Comparison of ENCODE assay signal across 10 cellular contexts in genomic region chr6:16712931-16713484, GRCh38. TPM values are rescaled to one million over a fixed set of nuclear protein-coding genes. Genes with fewer than 3 reads are reported as not detected.
DNase-seq lines count a peak whose midpoint lies in the region; ATAC-seq, FAIRE-seq and TF ChIP-seq lines count a peak whose summit lies in the region.
"Had no signal": no experiment of that assay in that cellular context is flagged by ENCODE, and none has a peak within 500 bp of the region (broad histone marks: within the 10 kb centered on the region; RNA-seq: fewer than 3 reads in every experiment).

No MANE protein-coding gene starts in this region.

- peak; percentile 96 for FAIRE-seq in RCC 7860 (lab: Jason Lieb, UNC)
- peak; percentile 28 for FAIRE-seq in bronchial epithelial cell (lab: Jason Lieb, UNC)
- no peak for FAIRE-seq in HepG2 (lab: Jason Lieb, UNC)
- FAIRE-seq: A204.1, colon had no signal

- peak; percentile 24 for TF ChIP-seq CTCF in bronchial epithelial cell (IDR thresholded peaks at IDR 0.05; ENCODE audit: insufficient read depth, low read length, severe bottlenecking)
- no peak for TF ChIP-seq CTCF in HepG2 (CRISPR knock-in tag; IDR thresholded peaks at IDR 0.05)

- H3K9me3 ChIP-seq in HepG2 (ENCODE audit: low read length), result no peaks in the 10 kb centered on the region
- H3K9me3 ChIP-seq in subcutaneous abdominal adipose tissue (ENCODE audit: control insufficient read depth in 5 of 5, low read length in 5 of 5), result no peaks in the 10 kb centered on the region

- peaks cover 11% of the 10 kb centered on the region; the same call in 1 of the 2 replicates for H4K20me1 ChIP-seq in HepG2 (ENCODE audit: insufficient read depth, low read length)

- H3K9ac ChIP-seq in HepG2 (ENCODE audit: insufficient read depth, low read depth, low read length), result no peak overlapping the region
- peak overlapping the region in 2 of 5 donors; percentile 33 to 57 for H3K9ac ChIP-seq in subcutaneous abdominal adipose tissue (ENCODE audit: low read length in 5 of 5)

- H3K79me2 ChIP-seq in HepG2 (ENCODE audit: insufficient read depth, low read length), result peaks cover 54% of the 10 kb centered on the region

- TF ChIP-seq POLR2A in HepG2 (IDR thresholded peaks at IDR 0.05; ENCODE audit: insufficient read depth in 1 of 2, low read depth in 2 of 2, low read length in 2 of 2), result no peak

- no peak overlapping the region for H3K4me2 ChIP-seq in HepG2 (ENCODE audit: low read depth, low read length)

- 79% methylated on average over 7 of the region's 7 CpGs for WGBS in HepG2 (ENCODE audit: low lambda C conversion rate)

- ATAC-seq in HG02642 (IDR thresholded peaks at IDR 0.05; ENCODE audit: poor library complexity, unreplicated experiment), result peak; percentile 41
- ATAC-seq in HepG2, result peak; percentile 55

- BruUV-seq in HepG2 (replicated peaks; lab: Mats Ljungman, UMichigan), result no TSS peak

- H3K4me1 ChIP-seq in HepG2 (ENCODE audit: insufficient read depth, low read length), result peaks cover 43% of the 10 kb centered on the region
- peaks cover 0 to 19% (median 13%) of the 10 kb centered on the region in 5 donors for H3K4me1 ChIP-seq in subcutaneous abdominal adipose tissue (ENCODE audit: control insufficient read depth in 5 of 5, insufficient read depth in 5 of 5, low read length in 5 of 5)

- H3K36me3 ChIP-seq in bronchial epithelial cell (ENCODE audit: control insufficient read depth, insufficient read depth, low read length) (peaks cover 3% of the 10 kb centered on the region), HepG2 (replicated peaks in 1 of 2; ENCODE audit: control insufficient read depth in 1 of 2, insufficient read depth in 2 of 2, low read length in 2 of 2) (peaks cover 0 to 2% of the 10 kb centered on the region in 2 experiments; a peak in 1 of 5 replicates), subcutaneous abdominal adipose tissue (ENCODE audit: control insufficient read depth in 5 of 5, insufficient read depth in 5 of 5, low read length in 5 of 5) (peaks cover 0 to 5% (median 4%) of the 10 kb centered on the region in 5 donors)

- intact Hi-C loops in HepG2 (cut with micrococcal nuclease; ENCODE audit: unreplicated experiment), result no loop called here

- no peak overlapping the region for H2AFZ ChIP-seq in HepG2 (ENCODE audit: low read length)

- POLR2A ChIA-PET in HepG2 (lab: Yijun Ruan, JAX), result interaction anchor here (0.9 to 1.3 kb wide), 4 partner anchors 12 to 49 kb away, joined by 3 to 7 read pairs (median 4); no protein-coding TSS in a partner anchor

- H3K27me3 ChIP-seq in bronchial epithelial cell (ENCODE audit: control insufficient read depth, insufficient read depth, low read length) (no peaks in the 10 kb centered on the region), HepG2 (ENCODE audit: control insufficient read depth in 1 of 2, insufficient read depth in 2 of 2, low read length in 2 of 2) (no peaks in the 10 kb centered on the region), subcutaneous abdominal adipose tissue (ENCODE audit: control insufficient read depth in 5 of 5, insufficient read depth in 4 of 5, low read length in 5 of 5) (no peaks in the 10 kb centered on the region)

- TF ChIP-seq EP300 in HepG2 (IDR thresholded peaks at IDR 0.05; ENCODE audit: low read depth in 2 of 2, low read length in 2 of 2) (0 out of 4 replicates have a peak, but pooled peaks of 1 of the 2 experiments have one; percentile 2), HepG2 (CRISPR knock-in tag; IDR thresholded peaks at IDR 0.05; ENCODE audit: borderline replicate concordance) (no peak)

- no peak overlapping the region for H3K27ac ChIP-seq in HepG2 (ENCODE audit: extremely low read length, insufficient read depth, low read length)
- peak overlapping the region; percentile 74 for H3K27ac ChIP-seq in subcutaneous abdominal adipose tissue (ENCODE audit: low read depth, low read length)

- in situ Hi-C loops in HepG2 (cut with HindIII; ENCODE audit: extremely low pct_ligation_motif_present, low pct_unique_long_range_greater_than_20kb), result no loop called here

- H3K4me3 ChIP-seq in bronchial epithelial cell (ENCODE audit: low read depth, low read length) (no peak overlapping the region), HepG2 (replicated peaks in 1 of 3; ENCODE audit: insufficient read depth in 1 of 3, low read depth in 2 of 3, low read length in 3 of 3) (no peak overlapping the region), subcutaneous abdominal adipose tissue (ENCODE audit: low read depth in 1 of 5, low read length in 5 of 5) (peak overlapping the region in 3 of 5 donors; percentile 15 to 34 (median 32))

- CTCF ChIA-PET in HepG2 (lab: Yijun Ruan, JAX; ENCODE audit: low intra/inter-chr PET ratio, low total read pairs), result no interaction called here

- no peak for TF ChIP-seq RAD21 in HepG2 (CRISPR knock-in tag; IDR thresholded peaks at IDR 0.05)

- DNase-seq in NCI-H146 (lab: John Stamatoyannopoulos, UW) (peak; percentile 20), NCI-H146 treated with DMSO at 0.1 percent for 48 hours (lab: John Stamatoyannopoulos, UW; ENCODE audit: unreplicated experiment) (no peak), RCC 7860 (ENCODE audit: low spot score) (peak; percentile 95), bronchial epithelial cell (ENCODE audit: low read depth) (peak; percentile 97), HepG2 (ENCODE audit: low spot score) (no peak), NCI-H2081 (lab: John Stamatoyannopoulos, UW) (no peak)

TF ChIP-seq in HepG2, 621 proteins besides CTCF, POLR2A, EP300 and RAD21:
- TF ChIP-seq TFE3 (CRISPR knock-in tag; IDR thresholded peaks at IDR 0.05) (no peak), SMARCC2 (IDR thresholded peaks at IDR 0.05) (no peak), FOSL2 (CRISPR knock-in tag; IDR thresholded peaks at IDR 0.05) (peak; percentile 85), MAFK (conservative IDR thresholded peaks at IDR 0.05 in 1 of 2, IDR thresholded peaks at IDR 0.05 in 1 of 2; ENCODE audit: low read length in 2 of 2) (peak in 1 of 2 experiments; percentile 13; a peak in 1 of 4 replicates), ATF3 (CRISPR knock-in tag; IDR thresholded peaks at IDR 0.05) (0 out of 2 replicates have a peak, but pooled peaks have one; percentile 23), CEBPB (IDR thresholded peaks at IDR 0.05; ENCODE audit: borderline replicate concordance, low read depth, low read length) (peak; percentile 55; the same call in 1 of the 2 replicates), ZNF724P (CRISPR knock-in tag; IDR thresholded peaks at IDR 0.05; ENCODE audit: borderline replicate concordance) (no peak), CCDC6 (CRISPR knock-in tag; IDR thresholded peaks at IDR 0.05) (0 out of 2 replicates have a peak, but pooled peaks have one; percentile 47), THAP11 (CRISPR knock-in tag; IDR thresholded peaks at IDR 0.05) (0 out of 2 replicates have a peak, but pooled peaks have one; percentile 7), ATF4 (CRISPR knock-in tag; IDR thresholded peaks at IDR 0.05) (0 out of 4 replicates have a peak, but pooled peaks of 1 of the 2 experiments have one; percentile 38)

RNA-seq across cellular contexts. Expression of gene ATXN1, which starts 48.3 kb away (rescaled TPM):
- total RNA-seq in bronchial epithelial cell, result 18.4 and 50.1 TPM in 2 replicates
- 16.3 and 20.7 TPM in 2 replicates for total RNA-seq in HepG2 (2016; rRNA removed; fragmentation: Illumina TruSeq; extraction: Trizol)
- 21.4 and 22.2 TPM in 2 replicates for total RNA-seq in HepG2 (2016; cell fraction: cytosol; rRNA removed; fragmentation: Illumina TruSeq; extraction: Trizol; ENCODE audit: low read depth)
- total RNA-seq in HepG2 (2016; cell fraction: insoluble cytoplasmic fraction; rRNA removed; fragmentation: Illumina TruSeq; extraction: Trizol), result 15.7 and 19.7 TPM in 2 replicates
- 19.8 and 25.4 TPM in 2 replicates for total RNA-seq in HepG2 (2016; cell fraction: membrane; rRNA removed; fragmentation: Illumina TruSeq; extraction: Trizol)
- 49.6 and 54.8 TPM in 2 replicates for total RNA-seq in HepG2 (2016; cell fraction: nucleus; rRNA removed; fragmentation: Illumina TruSeq; extraction: Trizol)
- 39.5 and 40.2 TPM in 2 replicates for polyA plus RNA-seq in HepG2 (2011; rRNA removed)
- polyA plus RNA-seq in HepG2 (2011; cell fraction: cytosol; rRNA removed), result 18.2 and 19.6 TPM in 2 replicates
- 69.8 and 87.7 TPM in 2 replicates for polyA plus RNA-seq in HepG2 (2011; cell fraction: nucleus; rRNA removed)
- 20.4 and 28.6 TPM in 2 replicates for polyA plus RNA-seq in HepG2 (2012)
- 2.6 and 3.3 TPM in 2 replicates for polyA plus RNA-seq in HepG2 (2016; cell fraction: cytosol; fragmentation: Illumina TruSeq; extraction: Trizol; ENCODE audit: low read depth)
- 12.1 and 12.2 TPM in 2 replicates for polyA plus RNA-seq in HepG2 (2016; cell fraction: insoluble cytoplasmic fraction; fragmentation: Illumina TruSeq; extraction: Trizol; ENCODE audit: low read depth)
- 4.0 and 4.1 TPM in 2 replicates for polyA plus RNA-seq in HepG2 (2016; cell fraction: membrane; fragmentation: Illumina TruSeq; extraction: Trizol; ENCODE audit: low read depth)
- 18.8 TPM in 2 replicates for polyA plus RNA-seq in HepG2 (2016; cell fraction: nucleus; fragmentation: Illumina TruSeq; extraction: Trizol; ENCODE audit: insufficient read depth, low read depth)
- polyA minus RNA-seq in HepG2 (2011; rRNA and poly(A)+ RNA removed; ENCODE audit: low replicate concordance), result 13.4 and 120 TPM in 2 replicates
- 36.1 and 49.7 TPM in 2 replicates for polyA minus RNA-seq in HepG2 (2011; cell fraction: cytosol; rRNA and poly(A)+ RNA removed)
- polyA minus RNA-seq in HepG2 (2011; cell fraction: nucleus; rRNA and poly(A)+ RNA removed), result 200 and 217 TPM in 2 replicates

Comparison
In these comparisons a context has a peak if more than half of its experiments do, and no peak if none do; other contexts are left out.
1. DNase-seq: peak in NCI-H146 (single experiment), RCC 7860 (single experiment) and bronchial epithelial cell (single experiment); none in NCI-H146 treated with DMSO at 0.1 percent for 48 hours (single experiment), HepG2 (single experiment) and NCI-H2081 (0 of 2).
2. H3K4me3 ChIP-seq: peak in subcutaneous abdominal adipose tissue (3 of 5); none in bronchial epithelial cell (single experiment) and HepG2 (0 of 3).